ENCODE assay signal across 17 cellular contexts in the genomic region with DNA sequence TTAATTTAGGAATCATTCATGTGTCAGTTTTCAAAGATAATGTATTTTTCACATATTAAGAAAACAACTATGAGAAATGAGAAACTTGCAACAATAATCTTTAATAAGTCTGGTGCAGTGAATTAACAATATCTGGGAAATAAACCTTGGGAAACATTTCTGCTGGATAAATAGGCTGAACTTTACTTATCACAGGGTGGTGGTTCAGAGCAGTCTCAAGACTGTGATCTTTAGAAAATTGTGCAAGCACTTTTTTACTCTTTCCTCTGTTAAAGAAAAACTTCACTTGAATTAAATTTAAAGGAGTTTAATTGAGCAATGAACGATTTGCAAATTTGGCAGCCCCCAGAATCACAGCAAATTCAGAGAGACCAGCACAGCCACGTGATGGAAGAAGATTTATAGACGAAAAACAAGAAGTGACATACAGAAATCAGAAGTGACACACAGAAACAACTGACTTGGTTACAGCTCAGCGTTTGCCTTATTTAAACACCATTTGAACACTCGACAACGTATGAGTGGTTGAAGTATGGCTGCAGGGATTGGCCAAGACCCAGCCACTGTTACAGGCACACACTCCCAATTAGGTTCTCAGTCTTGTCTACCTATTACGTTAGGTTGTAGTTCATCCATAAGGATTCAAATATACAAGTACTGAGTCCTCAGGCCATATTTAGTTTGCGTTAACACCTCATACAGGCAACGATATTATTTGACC.
"Had no signal": no experiment of that assay in that cellular context is flagged by ENCODE, and none has a peak within 500 bp of the region (broad histone marks: within the 10 kb centered on the region; RNA-seq: fewer than 3 reads in every experiment).

No MANE protein-coding gene starts in this region.

- H3K4me3 ChIP-seq: colonic mucosa, prostate gland, right atrium auricular region, suprapubic skin, transverse colon had no signal

- H3K9me3 ChIP-seq: colonic mucosa, prostate gland, right atrium auricular region, suprapubic skin, transverse colon had no signal

- ATAC-seq: activated CD8-positive, alpha-beta T cell treated with anti-CD3 and anti-CD28 coated beads, Interleukin-2, amount 10 ng/mL, durations not matched to agents 7 days and 5 days; left cardiac atrium; T-cell had no signal

- H3K27me3 ChIP-seq: colonic mucosa, right atrium auricular region, suprapubic skin, transverse colon had no signal

- H3K27ac ChIP-seq: colonic mucosa, epithelial cell of prostate, prostate gland, right atrium auricular region, suprapubic skin, transverse colon had no signal

- DNase-seq: activated CD4-positive, alpha-beta T cell treated with anti-CD3 and anti-CD28 coated beads, Interleukin-2, amount 10 ng/mL, durations not matched to agents 24 days and 14 days; activated CD8-positive, alpha-beta T cell treated with anti-CD3 and anti-CD28 coated beads, Interleukin-2, amount 10 ng/mL, durations not matched to agents 7 days and 5 days; activated naive CD4-positive, alpha-beta T cell treated with anti-CD3 and anti-CD28 coated beads, Interleukin-2, amount 10 ng/mL, durations not matched to agents 7 days and 5 days; activated T-cell treated with anti-CD3 and anti-CD28 coated beads, Interleukin-2, amount 50 U/mL, for 24 hours; aorta; colonic mucosa; endodermal cell; foreskin fibroblast; left cardiac atrium; stimulated activated CD4-positive, alpha-beta T cell treated with anti-CD3 and anti-CD28 coated beads, Interleukin-2, amount 100 ng/mL, for 24 hours; stimulated activated naive CD4-positive, alpha-beta T cell treated with Interleukin-2 at 50 U/mL for 16 hours; T-cell; transverse colon had no signal

- H3K4me1 ChIP-seq: colonic mucosa, prostate gland, right atrium auricular region, suprapubic skin, transverse colon had no signal

- H3K36me3 ChIP-seq: colonic mucosa, prostate gland, right atrium auricular region, suprapubic skin, transverse colon had no signal
